8 cellular contexts compared by ENCODE assay signal in genomic region chr3:4744405-4745239, GRCh38.
DNase-seq lines count a peak whose midpoint lies in the region; TF ChIP-seq lines count a peak whose summit lies in the region.

No MANE protein-coding gene starts in this region.

- H3K9me3 Mint-ChIP-seq in chondrocyte (ENCODE audit: low read depth), result peaks cover 2% of the 10 kb centered on the region

- H3K4me1 Mint-ChIP-seq in chondrocyte (ENCODE audit: low read depth), result peaks cover 73% of the 10 kb centered on the region

- H3K4me3 Mint-ChIP-seq in chondrocyte (ENCODE audit: unreplicated experiment), result no peak overlapping the region

- H3K4me3 ChIP-seq in AG04450 (ENCODE audit: low read depth, low read length), result no peak overlapping the region

- H3K27ac Mint-ChIP-seq in chondrocyte (ENCODE audit: unreplicated experiment), result peak overlapping the region; percentile 79

- CTCF ChIA-PET in AG04450 (lab: Charles Lee), result no interaction called here
- CTCF ChIA-PET in GM10248 (lab: Yijun Ruan, JAX), result interaction anchor here (1.1 kb wide), 3 partner anchors 25 to 240 kb away, joined by 3 read pairs; no protein-coding TSS in a partner anchor

- TF ChIP-seq CTCF in AG04450 (IDR thresholded peaks at IDR 0.05; ENCODE audit: low read depth, low read length) (no peak), chondrocyte (IDR thresholded peaks at IDR 0.05) (no peak), GM10248 (IDR thresholded peaks at IDR 0.05; ENCODE audit: control extremely low read depth, extremely low read depth, low read depth, missing control alignments) (no peak)

- peaks cover 4% of the 10 kb centered on the region for H3K27me3 ChIP-seq in AG04450 (ENCODE audit: control insufficient read depth, insufficient read depth, low read length)

- H3K27ac ChIP-seq in AG04450 (ENCODE audit: low read depth, low read length), result peak overlapping the region; percentile 47

- no peaks in the 10 kb centered on the region for H3K27me3 Mint-ChIP-seq in chondrocyte (ENCODE audit: low read depth)

- H3K36me3 Mint-ChIP-seq in chondrocyte (ENCODE audit: low read depth), result peaks cover 4% of the 10 kb centered on the region

- POLR2A ChIA-PET in AG04450 (lab: Yijun Ruan, JAX), result no interaction called here
- POLR2A ChIA-PET in GM10248 (lab: Yijun Ruan, JAX), result no interaction called here

- H3K9me3 ChIP-seq in AG04450 (ENCODE audit: control insufficient read depth, insufficient read depth, low read length), result peaks cover 4% of the 10 kb centered on the region; the same call in 1 of the 2 replicates

- DNase-seq in AG04450 (ENCODE audit: low read depth, low spot score) (no peak), HS-5 (ENCODE audit: low read depth) (peak; percentile 14), chondrocyte (ENCODE audit: low spot score) (no peak), myocyte (ENCODE audit: low read depth) (peak; percentile 23), cerebellar nuclear complex (lab: John Stamatoyannopoulos, UW) (no peak), OCI-M2 (lab: John Stamatoyannopoulos, UW; ENCODE audit: unreplicated experiment) (no peak), DMS153 (lab: John Stamatoyannopoulos, UW) (no peak), GM10248 (ENCODE audit: extremely low spot score) (no peak)

Comparison
In these comparisons a context has a peak if more than half of its experiments do, and no peak if none do; other contexts are left out.
1. DNase-seq: peak in HS-5 (single experiment) and myocyte (single experiment); none in AG04450 (single experiment), chondrocyte (single experiment), cerebellar nuclear complex (0 of 2), OCI-M2 (single experiment), DMS153 (single experiment) and GM10248 (single experiment).